In the genomic region with DNA sequence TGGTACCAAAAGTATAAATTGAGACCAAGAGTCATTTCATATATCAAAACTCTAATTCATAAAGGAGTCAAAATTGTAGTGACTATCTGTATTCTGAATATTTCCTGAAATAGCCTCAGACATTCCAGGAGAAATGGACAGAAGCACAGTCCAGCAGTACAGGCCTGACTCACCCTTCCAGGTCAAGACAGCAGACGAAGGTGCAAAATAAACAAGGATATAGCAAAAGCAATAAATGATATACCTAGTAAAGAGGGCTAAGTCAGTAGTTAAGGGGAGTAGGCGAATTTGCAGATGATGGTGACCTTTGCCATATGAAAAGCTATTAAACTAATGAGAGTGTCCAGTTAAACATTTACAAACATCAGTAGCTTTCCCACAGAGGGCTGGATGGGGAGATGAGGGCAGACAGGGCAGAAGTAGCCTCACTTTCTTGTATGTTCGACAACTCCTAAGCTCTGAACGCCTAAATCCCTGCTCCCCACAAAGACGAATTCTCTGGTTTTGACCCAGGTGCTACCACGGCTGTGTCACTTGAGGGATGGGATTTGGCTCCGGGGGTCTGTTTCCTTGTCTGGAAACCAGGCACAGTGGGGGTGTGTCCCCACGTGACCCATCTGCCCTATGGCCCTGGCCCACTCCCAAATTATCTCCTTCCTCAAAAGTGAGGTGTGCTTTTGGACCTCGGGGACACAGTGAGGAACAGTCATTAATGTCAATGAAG, we compare ENCODE assay signal across 11 cellular contexts. TPM values are rescaled to one million over a fixed set of nuclear protein-coding genes. Genes with fewer than 3 reads are reported as not detected.
A peak's percentile ranks its signal among the peaks of the same experiment; 100 is the strongest.
DNase-seq lines count a peak whose midpoint lies in the region; TF ChIP-seq lines count a peak whose summit lies in the region.
"Had no signal": no experiment of that assay in that cellular context is flagged by ENCODE, and none has a peak within 500 bp of the region (broad histone marks: within the 10 kb centered on the region; RNA-seq: fewer than 3 reads in every experiment).

No MANE protein-coding gene starts in this region.

- H3K9me3 ChIP-seq in PC-9 (ENCODE audit: insufficient read depth, low read depth) (no peaks in the 10 kb centered on the region), duodenal mucosa (ENCODE audit: control insufficient read depth in 1 of 2, low read length in 2 of 2) (no peaks in the 10 kb centered on the region), mucosa of rectum (ENCODE audit: control insufficient read depth in 2 of 2, low read length in 2 of 2) (no peaks in the 10 kb centered on the region)

- BruUV-seq in PC-9 (replicated peaks; lab: Mats Ljungman, UMichigan): no TSS peak

- H4K20me1 ChIP-seq in PC-9 (ENCODE audit: insufficient read depth): no peaks in the 10 kb centered on the region

- H2AFZ ChIP-seq in PC-9: no peak overlapping the region

- TF ChIP-seq CTCF in PC-9 (conservative IDR thresholded peaks at IDR 0.05): no peak

- in situ Hi-C loops in G401 (cut with HindIII; ENCODE audit: low sequenced_read_pairs): no loop called here

- H3K4me1 ChIP-seq in PC-9 (replicated peaks; ENCODE audit: insufficient read depth) (peaks cover 46% of the 10 kb centered on the region), duodenal mucosa (ENCODE audit: control insufficient read depth in 1 of 2, insufficient read depth in 2 of 2, low read length in 2 of 2) (peaks cover 33 to 43% of the 10 kb centered on the region in 2 donors), mucosa of rectum (ENCODE audit: control insufficient read depth in 2 of 2, insufficient read depth in 2 of 2, low read length in 2 of 2) (peaks cover 27 to 52% of the 10 kb centered on the region in 2 donors)

- POLR2A ChIA-PET in PC-9 (lab: Charles Lee; ENCODE audit: unreplicated experiment): no interaction called here

- H3K27me3 ChIP-seq in PC-9 (ENCODE audit: insufficient read depth, low read depth) (no peaks in the 10 kb centered on the region), duodenal mucosa (ENCODE audit: control insufficient read depth in 1 of 2, insufficient read depth in 2 of 2, low read length in 2 of 2) (no peaks in the 10 kb centered on the region), mucosa of rectum (ENCODE audit: control insufficient read depth in 2 of 2, insufficient read depth in 2 of 2, low read length in 2 of 2) (no peaks in the 10 kb centered on the region)

- H3K27ac ChIP-seq in PC-9 (no peak overlapping the region), duodenal mucosa (ENCODE audit: low read depth, low read length) (no peak overlapping the region), mucosa of rectum (ENCODE audit: low read depth in 2 of 2, low read length in 2 of 2) (peak overlapping the region; percentile 9 to 35)

- H3K9me2 ChIP-seq in PC-9 (ENCODE audit: insufficient read depth): no peaks in the 10 kb centered on the region

- H3K36me3 ChIP-seq in PC-9 (ENCODE audit: low read depth) (no peaks in the 10 kb centered on the region), duodenal mucosa (ENCODE audit: control insufficient read depth in 1 of 2, insufficient read depth in 2 of 2, low read length in 2 of 2) (no peaks in the 10 kb centered on the region), mucosa of rectum (ENCODE audit: control insufficient read depth in 2 of 2, insufficient read depth in 2 of 2, low read length in 2 of 2) (no peaks in the 10 kb centered on the region)

- DNase-seq in PC-9 (no peak), NOMO-1 treated with DMSO at 0.1 percent for 48 hours (lab: John Stamatoyannopoulos, UW; ENCODE audit: unreplicated experiment) (no peak), NAMALWA (ENCODE audit: low spot score) (no peak), G401 (ENCODE audit: low spot score) (no peak)
- DNase-seq in stimulated activated CD4-positive, alpha-beta T cell treated with anti-CD3 and anti-CD28 coated beads, Interleukin-2, amount 100 ng/mL, for 48 hours: no peak
- DNase-seq: CD8-positive, alpha-beta T cell; COR-L47; DMS53 had no signal

- H3K4me3 ChIP-seq in PC-9: no peak overlapping the region
- H3K4me3 ChIP-seq in duodenal mucosa (ENCODE audit: low read depth in 1 of 2, low read length in 2 of 2): peak overlapping the region; percentile 13 to 31
- H3K4me3 ChIP-seq in mucosa of rectum (ENCODE audit: low read length in 2 of 2): peak overlapping the region in 1 of 2 donors; percentile 33

- H3K9ac ChIP-seq in duodenal mucosa (ENCODE audit: low read depth in 1 of 2, low read length in 2 of 2): peak overlapping the region in 1 of 2 donors; percentile 41
- peak overlapping the region in 1 of 2 donors; percentile 15 for H3K9ac ChIP-seq in mucosa of rectum (ENCODE audit: low read depth in 1 of 2, low read length in 2 of 2)

- CTCF ChIA-PET in PC-9 (lab: Charles Lee): no interaction called here

- peaks cover 14% of the 10 kb centered on the region; the same call in 1 of the 2 replicates for H3F3A ChIP-seq in PC-9 (ENCODE audit: insufficient read depth, low read depth)

- H3K4me2 ChIP-seq in PC-9: peak overlapping the region; percentile 10; the same call in 1 of the 2 replicates

- 0 out of 2 replicates have a peak, but pooled peaks cover 7% of the 10 kb centered on the region for H3K79me2 ChIP-seq in PC-9 (ENCODE audit: low read depth)

- intact Hi-C loops in PC-9 (cut with micrococcal nuclease; ENCODE audit: unreplicated experiment): no loop called here

RNA-seq across cellular contexts. Expression of gene SLC52A3, which starts 3.6 kb away (rescaled TPM):
- total RNA-seq in PC-9 (2021): 6.9 and 7.2 TPM in 2 replicates
- total RNA-seq in G401 (2014; rRNA removed; shearing (Covaris generic)): 0.06 TPM in 1 of 2 replicates, not detected in the other
- total RNA-seq: A673; CD8-positive, alpha-beta T cell had no signal

Comparison
In these comparisons a context has a peak if more than half of its experiments do, and no peak if none do; other contexts are left out.
1. H3K27ac ChIP-seq: peak in mucosa of rectum (2 of 2); none in PC-9 (single experiment) and duodenal mucosa (single experiment).